ENCODE assay signal across 2 cellular contexts in genomic region chr4:5014007-5014682, GRCh38.
TF ChIP-seq lines count a peak whose summit lies in the region.

No MANE protein-coding gene starts in this region.

TF ChIP-seq in IMR-90, 13 proteins besides CTCF, POLR2A, EP300 and RAD21:
- TF ChIP-seq NFE2L2 (IDR thresholded peaks at IDR 0.05; ENCODE audit: low read depth, low read length) (no peak), CEBPB (IDR thresholded peaks at IDR 0.05; ENCODE audit: low read depth, low read length) (peak; percentile 58)

TF ChIP-seq in K562, 482 proteins besides CTCF, POLR2A, EP300 and RAD21 (continues in another document):
- TF ChIP-seq RHOXF2B (CRISPR knock-in tag; conservative IDR thresholded peaks at IDR 0.05) (no peak), ZNF318 (IDR thresholded peaks at IDR 0.05; ENCODE audit: borderline replicate concordance in 1 of 2, low read depth in 1 of 2) (peak in 1 of 2 experiments; percentile 71; a peak in 1 of 4 replicates), RCOR1 (IDR thresholded peaks at IDR 0.05; ENCODE audit: borderline replicate concordance in 1 of 2, low read depth in 2 of 2, low read length in 2 of 2) (peak in 1 of 2 experiments; percentile 95; a peak in 2 of 4 replicates), ARHGAP35 (IDR thresholded peaks at IDR 0.05; ENCODE audit: partially characterized antibody) (no peak), MGA (IDR thresholded peaks at IDR 0.05) (peak; percentile 92), RBM15 (IDR thresholded peaks at IDR 0.05; ENCODE audit: insufficient read depth, low read length) (no peak), GMEB1 (CRISPR knock-in tag; IDR thresholded peaks at IDR 0.05) (no peak), ZNF644 (tag; IDR thresholded peaks at IDR 0.05; ENCODE audit: low read depth) (no peak), TAL1 (IDR thresholded peaks at IDR 0.05) (peak; percentile 72), JUNB (CRISPR knock-in tag; conservative IDR thresholded peaks at IDR 0.05) (0 out of 2 replicates have a peak, but pooled peaks have one; percentile 15), ZNF24 (IDR thresholded peaks at IDR 0.05) (peak; percentile 65; the same call in 1 of the 2 replicates), CCNT2 (IDR thresholded peaks at IDR 0.05; ENCODE audit: borderline replicate concordance, extremely low read depth, insufficient read length, low read depth, low read length) (no peak), FOS (IDR thresholded peaks at IDR 0.05; ENCODE audit: extremely low read depth, insufficient read length) (no peak), COPS2 (conservative IDR thresholded peaks at IDR 0.05) (no peak), MEIS2 (IDR thresholded peaks at IDR 0.05; ENCODE audit: partially characterized antibody) (peak; percentile 56), HMG20B (CRISPR knock-in tag; IDR thresholded peaks at IDR 0.05) (0 out of 2 replicates have a peak, but pooled peaks have one; percentile 23), MBD2 (IDR thresholded peaks at IDR 0.05; ENCODE audit: borderline replicate concordance, low read depth) (no peak), ZNF197 (CRISPR knock-in tag; IDR thresholded peaks at IDR 0.05; ENCODE audit: low read depth) (0 out of 2 replicates have a peak, but pooled peaks have one; percentile 48), JUN (IDR thresholded peaks at IDR 0.05; ENCODE audit: borderline replicate concordance, low read depth, low read length) (0 out of 2 replicates have a peak, but pooled peaks have one; percentile 8), JUN (CRISPR knock-in tag; IDR thresholded peaks at IDR 0.05; ENCODE audit: borderline replicate concordance) (no peak), CEBPB (tag; IDR thresholded peaks at IDR 0.05) (peak; percentile 86), EP400 (IDR thresholded peaks at IDR 0.05) (peak; percentile 41; the same call in 1 of the 2 replicates), CBFA2T3 (IDR thresholded peaks at IDR 0.05) (peak; percentile 66), PBX2 (CRISPR knock-in tag; IDR thresholded peaks at IDR 0.05; ENCODE audit: low read depth) (no peak), PBX2 (tag; conservative IDR thresholded peaks at IDR 0.05; ENCODE audit: low read depth) (peak; percentile 52), PTTG1 (tag; IDR thresholded peaks at IDR 0.05; ENCODE audit: low read depth) (no peak), TEAD4 (IDR thresholded peaks at IDR 0.05; ENCODE audit: low read length) (peak; percentile 41; the same call in 1 of the 2 replicates), TEAD4 (CRISPR knock-in tag; IDR thresholded peaks at IDR 0.05; ENCODE audit: borderline replicate concordance) (no peak), MTA3 (IDR thresholded peaks at IDR 0.05; ENCODE audit: borderline replicate concordance) (0 out of 2 replicates have a peak, but pooled peaks have one; percentile 36), ZSCAN32 (CRISPR knock-in tag; IDR thresholded peaks at IDR 0.05) (peak; percentile 68; the same call in 1 of the 2 replicates), HDAC2 (IDR thresholded peaks at IDR 0.05) (peak; percentile 54; the same call in 1 of the 2 replicates), NBN (IDR thresholded peaks at IDR 0.05; ENCODE audit: low read depth) (peak; percentile 79; the same call in 1 of the 2 replicates), NFATC3 (IDR thresholded peaks at IDR 0.05) (no peak), MYC (IDR thresholded peaks at IDR 0.05; ENCODE audit: low read depth, low read length) (peak; percentile 50; the same call in 1 of the 2 replicates), MYC (CRISPR knock-in tag; IDR thresholded peaks at IDR 0.05; ENCODE audit: borderline replicate concordance, low read depth) (no peak), SOX6 (IDR thresholded peaks at IDR 0.05) (peak; percentile 71; the same call in 1 of the 2 replicates)
